In the genomic region with DNA sequence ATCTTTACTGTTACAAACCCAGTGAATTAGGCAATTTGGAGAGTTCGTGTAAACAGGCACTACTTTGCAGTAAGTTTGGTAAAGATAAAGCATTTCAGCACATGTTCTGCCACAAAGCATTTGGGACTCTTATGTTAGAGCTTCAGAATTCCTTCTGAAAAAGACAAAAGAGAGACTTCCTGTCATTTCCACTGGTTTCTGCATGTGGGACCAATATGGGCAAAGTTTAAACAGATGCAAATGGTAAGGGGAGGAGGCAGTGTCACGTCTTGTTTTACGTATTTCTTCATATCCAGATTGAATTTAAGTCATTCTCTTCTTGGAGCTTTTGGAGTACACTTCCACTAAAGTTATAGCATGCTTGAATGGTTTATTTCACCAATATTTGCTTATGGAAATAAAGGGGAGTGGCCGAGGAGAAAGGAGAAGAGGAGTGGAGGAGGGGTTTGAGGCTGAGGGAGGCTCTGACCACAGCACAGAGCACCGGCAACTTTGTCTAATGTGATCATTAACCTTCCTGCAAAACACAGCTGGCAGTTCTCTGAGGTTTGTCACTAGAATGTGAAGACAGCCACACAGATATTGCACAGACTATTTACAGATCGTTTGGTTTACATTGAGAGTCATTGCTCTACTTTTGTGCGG, we compare ENCODE assay signal across 11 cellular contexts. TPM values are rescaled to one million over a fixed set of nuclear protein-coding genes. Genes with fewer than 3 reads are reported as not detected.
DNase-seq lines count a peak whose midpoint lies in the region; ATAC-seq and TF ChIP-seq lines count a peak whose summit lies in the region.
"Had no signal": no experiment of that assay in that cellular context is flagged by ENCODE, and none has a peak within 500 bp of the region (broad histone marks: within the 10 kb centered on the region; RNA-seq: fewer than 3 reads in every experiment).

A gene with protein sequence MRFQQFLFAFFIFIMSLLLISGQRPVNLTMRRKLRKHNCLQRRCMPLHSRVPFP (plus strand): TSS at position 499 of the 645 bp plus-strand sequence. CDS start 154 bp downstream, outside the sequence.

- POLR2A ChIA-PET in WTC11 (lab: Charles Lee): no interaction called here
- POLR2A ChIA-PET in PC-9 (lab: Charles Lee; ENCODE audit: unreplicated experiment): no interaction called here

- no peaks in the 10 kb centered on the region for H3K27me3 Mint-ChIP-seq in WTC11 (ENCODE audit: low read depth)
- H3K27me3 Mint-ChIP-seq in activated CD8-positive, alpha-beta memory T cell treated with anti-CD3 and anti-CD28 coated beads, Interleukin-2, amount 10 ng/mL, durations not matched to agents 7 days and 5 days: peaks cover 10% of the 10 kb centered on the region

- H2AFZ ChIP-seq in PC-9: no peak within 1 kb of the TSS

- H3K27ac ChIP-seq in 22Rv1 (peak within 1 kb of the TSS; percentile 34), PC-9 (no peak within 1 kb of the TSS)
- H3K27ac ChIP-seq: thyroid gland had no signal

- no peaks in the 10 kb centered on the region for H3K4me1 ChIP-seq in PC-9 (replicated peaks; ENCODE audit: insufficient read depth)

- H3K36me3 ChIP-seq in PC-9 (ENCODE audit: low read depth): no peaks in the 10 kb centered on the region
- H3K36me3 ChIP-seq: thyroid gland had no signal

- no peak for TF ChIP-seq CTCF in 22Rv1 (IDR thresholded peaks at IDR 0.05)
- TF ChIP-seq CTCF in WTC11 (IDR thresholded peaks at IDR 0.05): no peak
- TF ChIP-seq CTCF in PC-9 (conservative IDR thresholded peaks at IDR 0.05): no peak

- no peaks in the 10 kb centered on the region for H3K9me3 ChIP-seq in PC-9 (ENCODE audit: insufficient read depth, low read depth)
- H3K9me3 ChIP-seq: thyroid gland had no signal

- no peaks in the 10 kb centered on the region for H3K27me3 ChIP-seq in PC-9 (ENCODE audit: insufficient read depth, low read depth)
- H3K27me3 ChIP-seq: thyroid gland had no signal

- no peak within 1 kb of the TSS for H3K4me2 ChIP-seq in PC-9

- no peaks in the 10 kb centered on the region for H3K9me3 Mint-ChIP-seq in WTC11
- peaks cover 2% of the 10 kb centered on the region for H3K9me3 Mint-ChIP-seq in activated CD8-positive, alpha-beta memory T cell treated with anti-CD3 and anti-CD28 coated beads, Interleukin-2, amount 10 ng/mL, durations not matched to agents 7 days and 5 days (ENCODE audit: low read depth)

- peak within 1 kb of the TSS; percentile 94 for H3K4me3 Mint-ChIP-seq in WTC11
- H3K4me3 Mint-ChIP-seq in activated CD8-positive, alpha-beta memory T cell treated with anti-CD3 and anti-CD28 coated beads, Interleukin-2, amount 10 ng/mL, durations not matched to agents 7 days and 5 days: no peak within 1 kb of the TSS
- H3K4me3 Mint-ChIP-seq: naive thymus-derived CD8-positive, alpha-beta T cell had no signal

- H3F3A ChIP-seq in PC-9 (ENCODE audit: insufficient read depth, low read depth): no peaks in the 10 kb centered on the region

- peaks cover 68% of the 10 kb centered on the region for H3K4me1 Mint-ChIP-seq in WTC11
- H3K4me1 Mint-ChIP-seq in activated CD8-positive, alpha-beta memory T cell treated with anti-CD3 and anti-CD28 coated beads, Interleukin-2, amount 10 ng/mL, durations not matched to agents 7 days and 5 days: no peaks in the 10 kb centered on the region

- no TSS peak for BruUV-seq in PC-9 (replicated peaks; lab: Mats Ljungman, UMichigan)

- H3K36me3 Mint-ChIP-seq in WTC11: 0 out of 2 replicates have a peak, but pooled peaks cover 8% of the 10 kb centered on the region
- no peaks in the 10 kb centered on the region for H3K36me3 Mint-ChIP-seq in activated CD8-positive, alpha-beta memory T cell treated with anti-CD3 and anti-CD28 coated beads, Interleukin-2, amount 10 ng/mL, durations not matched to agents 7 days and 5 days
- H3K36me3 Mint-ChIP-seq: naive thymus-derived CD8-positive, alpha-beta T cell had no signal

- no peak for DNase-seq in WTC11 (ENCODE audit: low spot score)
- no peak for DNase-seq in activated CD8-positive, alpha-beta memory T cell treated with anti-CD3 and anti-CD28 coated beads, Interleukin-2, amount 10 ng/mL, durations not matched to agents 7 days and 5 days
- no peak for DNase-seq in posterior vena cava (ENCODE audit: low spot score)
- no peak for DNase-seq in activated CD4-positive, alpha-beta T cell treated with anti-CD3 and anti-CD28 coated beads for 1 hour
- no peak for DNase-seq in PC-9
- DNase-seq: naive thymus-derived CD8-positive, alpha-beta T cell; NCI-H524; thyroid gland had no signal

- no peaks in the 10 kb centered on the region for H3K79me2 ChIP-seq in PC-9 (ENCODE audit: low read depth)

- no peaks in the 10 kb centered on the region; the same call in 1 of the 2 replicates for H4K20me1 ChIP-seq in PC-9 (ENCODE audit: insufficient read depth)

- H3K9me2 ChIP-seq in PC-9 (ENCODE audit: insufficient read depth): no peaks in the 10 kb centered on the region

- ATAC-seq in GM19397 (IDR thresholded peaks at IDR 0.05; ENCODE audit: unreplicated experiment) (peak; percentile 100), HG03095 (IDR thresholded peaks at IDR 0.05; ENCODE audit: unreplicated experiment) (peak; percentile 99), WTC11 (peak; percentile 89)
- no peak for ATAC-seq in activated CD8-positive, alpha-beta memory T cell treated with anti-CD3 and anti-CD28 coated beads, Interleukin-2, amount 10 ng/mL, durations not matched to agents 7 days and 5 days
- ATAC-seq: naive thymus-derived CD8-positive, alpha-beta T cell had no signal

- no peak within 1 kb of the TSS for H3K4me3 ChIP-seq in PC-9
- H3K4me3 ChIP-seq: thyroid gland had no signal

- CTCF ChIA-PET in WTC11 (lab: Charles Lee) (interaction anchor here (1.3 to 1.5 kb wide), 2 partner anchors 59 to 77 kb away, joined by 3 to 5 read pairs; no protein-coding TSS in a partner anchor), PC-9 (lab: Charles Lee) (no interaction called here)
- CTCF ChIA-PET in activated CD8-positive, alpha-beta memory T cell treated with anti-CD3 and anti-CD28 coated beads, Interleukin-2, amount 10 ng/mL, durations not matched to agents 7 days and 5 days (lab: Charles Lee): no interaction called here

- intact Hi-C loops in posterior vena cava (cut with DNase I) (no loop called here), PC-9 (cut with micrococcal nuclease; ENCODE audit: unreplicated experiment) (no loop called here)

- peak within 1 kb of the TSS; percentile 96 for H3K27ac Mint-ChIP-seq in WTC11
- H3K27ac Mint-ChIP-seq in activated CD8-positive, alpha-beta memory T cell treated with anti-CD3 and anti-CD28 coated beads, Interleukin-2, amount 10 ng/mL, durations not matched to agents 7 days and 5 days: no peak within 1 kb of the TSS
- H3K27ac Mint-ChIP-seq: naive thymus-derived CD8-positive, alpha-beta T cell had no signal

TF ChIP-seq in WTC11, 78 proteins besides CTCF, POLR2A, EP300 and RAD21:
- TF ChIP-seq, protein P1, sequence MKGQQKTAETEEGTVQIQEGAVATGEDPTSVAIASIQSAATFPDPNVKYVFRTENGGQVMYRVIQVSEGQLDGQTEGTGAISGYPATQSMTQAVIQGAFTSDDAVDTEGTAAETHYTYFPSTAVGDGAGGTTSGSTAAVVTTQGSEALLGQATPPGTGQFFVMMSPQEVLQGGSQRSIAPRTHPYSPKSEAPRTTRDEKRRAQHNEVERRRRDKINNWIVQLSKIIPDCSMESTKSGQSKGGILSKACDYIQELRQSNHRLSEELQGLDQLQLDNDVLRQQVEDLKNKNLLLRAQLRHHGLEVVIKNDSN (CRISPR knock-in tag; IDR thresholded peaks at IDR 0.05): no peak
- 0 out of 2 replicates have a peak, but pooled peaks have one; percentile 17 for TF ChIP-seq TEAD1 (CRISPR knock-in tag; IDR thresholded peaks at IDR 0.05)
- peak; percentile 44; the same call in 1 of the 2 replicates for TF ChIP-seq FOXK1 (CRISPR knock-in tag; IDR thresholded peaks at IDR 0.05)

RNA-seq across cellular contexts. Expression of the gene that starts here (rescaled TPM):
- total RNA-seq in WTC11 (2021): 25.1 to 28.8 TPM (median 25.7 TPM) in 3 replicates
- total RNA-seq in activated CD8-positive, alpha-beta memory T cell treated with anti-CD3 and anti-CD28 coated beads, Interleukin-2, amount 10 ng/mL, durations not matched to agents 7 days and 5 days: not detected
- total RNA-seq in posterior vena cava: not detected
- not detected in 2 replicates for total RNA-seq in PC-9 (2021)
- total RNA-seq: naive thymus-derived CD8-positive, alpha-beta T cell had no signal

Comparison
In these comparisons a context has a peak if more than half of its experiments do, and no peak if none do; other contexts are left out.
1. RNA of the gene that starts here (total RNA-seq): 25.1 to 28.8 TPM in WTC11; not detected in activated CD8-positive, alpha-beta memory T cell treated with anti-CD3 and anti-CD28 coated beads, Interleukin-2, amount 10 ng/mL, durations not matched to agents 7 days and 5 days, not detected in posterior vena cava and not detected in PC-9; every median in the first group is over 10 times any median in the second.